Comparison of ENCODE assay signal across 19 cellular contexts in genomic region chr4:157664726-157665125, GRCh38.
DNase-seq lines count a peak whose midpoint lies in the region; ATAC-seq, FAIRE-seq and TF ChIP-seq lines count a peak whose summit lies in the region.
"Had no signal": no experiment of that assay in that cellular context is flagged by ENCODE, and none has a peak within 500 bp of the region (broad histone marks: within the 10 kb centered on the region; RNA-seq: fewer than 3 reads in every experiment).

No MANE protein-coding gene starts in this region.

- TF ChIP-seq RAD21 in HCT116 (IDR thresholded peaks at IDR 0.05; ENCODE audit: low read depth), result no peak

- peak overlapping the region; percentile 91 for H2AFZ ChIP-seq in HCT116 (ENCODE audit: low read depth, low read length, poor library complexity, severe bottlenecking)

- DNase-seq in HCT116 (ENCODE audit: low read depth, low spot score) (peak; percentile 6), adipocyte (ENCODE audit: low read depth) (peak; percentile 67), fibroblast of pulmonary artery (ENCODE audit: low read depth) (peak; percentile 60), urothelium cell line (ENCODE audit: low spot score) (peak; percentile 44), GM10248 (ENCODE audit: extremely low spot score) (no peak), SJCRH30 (no peak), UCSD-AML1 (lab: John Stamatoyannopoulos, UW; ENCODE audit: unreplicated experiment) (no peak)
- DNase-seq: activated CD4-positive, alpha-beta T cell treated with anti-CD3 and anti-CD28 coated beads, Interleukin-2, amount 10 ng/mL, durations not matched to agents 24 days and 14 days; activated T-cell treated with anti-CD3 and anti-CD28 coated beads, Interleukin-2, amount 50 U/mL, for 1 hour; CD8-positive, alpha-beta T cell; Karpas-422; left lung; NCI-H1930; NCI-H69; retina; T-helper 17 cell had no signal

- FAIRE-seq in urothelium cell line (lab: Jason Lieb, UNC), result no peak
- FAIRE-seq: G401.6 had no signal

- no peaks in the 10 kb centered on the region for H4K20me1 ChIP-seq in HCT116 (ENCODE audit: insufficient read depth)

- TF ChIP-seq CTCF in HCT116 (IDR thresholded peaks at IDR 0.05 in 2 of 3, conservative IDR thresholded peaks at IDR 0.05 in 1 of 3; ENCODE audit: borderline replicate concordance in 1 of 3, insufficient read depth in 1 of 3, low read depth in 2 of 3, low read length in 2 of 3), result no peak
- no peak for TF ChIP-seq CTCF in fibroblast of pulmonary artery (IDR thresholded peaks at IDR 0.05; ENCODE audit: low read length, missing control alignments)
- no peak for TF ChIP-seq CTCF in GM10248 (IDR thresholded peaks at IDR 0.05; ENCODE audit: control extremely low read depth, extremely low read depth, low read depth, missing control alignments)

- CTCF ChIA-PET in HCT116 (lab: Charles Lee) (no interaction called here), GM10248 (lab: Yijun Ruan, JAX) (interaction anchor here (1.0 kb wide), 1 partner anchor 8 kb away, joined by 3 read pairs; no protein-coding TSS in a partner anchor)

- H3K9me2 ChIP-seq in HCT116 (ENCODE audit: insufficient read depth), result no peaks in the 10 kb centered on the region

- TF ChIP-seq POLR2A in HCT116 (IDR thresholded peaks at IDR 0.05; ENCODE audit: borderline replicate concordance, extremely low read depth, insufficient read depth, insufficient read length), result no peak

- no peaks in the 10 kb centered on the region for H3K79me2 ChIP-seq in HCT116 (ENCODE audit: insufficient read depth, low read length)

- peak; percentile 47; the same call in 1 of the 2 replicates for ATAC-seq in HCT116
- ATAC-seq: CD8-positive, alpha-beta T cell; left lung; natural killer cell treated with Interleukin-12 subunit alpha and Interleukin-12 subunit beta and Interleukin-15 and Interleukin-18, amount 100 ng/mL, for 72 hours; Panc1; T-helper 17 cell had no signal

- H3K9me3 ChIP-seq in HCT116 (ENCODE audit: control insufficient read depth in 1 of 2, insufficient read depth in 1 of 2, low read depth in 1 of 2, low read length in 2 of 2) (no peaks in the 10 kb centered on the region), adipocyte (ENCODE audit: control insufficient read depth, low read length) (no peaks in the 10 kb centered on the region), SJCRH30 (replicated peaks) (no peaks in the 10 kb centered on the region)
- H3K9me3 ChIP-seq: left lung had no signal

- H3K27me3 ChIP-seq in HCT116 (ENCODE audit: insufficient read depth, low read length) (no peaks in the 10 kb centered on the region), adipocyte (replicated peaks; ENCODE audit: control insufficient read depth, insufficient read depth, low read length) (no peaks in the 10 kb centered on the region), SJCRH30 (no peaks in the 10 kb centered on the region)
- H3K27me3 ChIP-seq: left lung had no signal

- H3K4me1 ChIP-seq in HCT116 (ENCODE audit: control insufficient read depth in 1 of 2, insufficient read depth in 2 of 2, low read length in 2 of 2), result peaks cover 0 to 11% of the 10 kb centered on the region in 2 experiments; a peak in 2 of 4 replicates
- H3K4me1 ChIP-seq in adipocyte (ENCODE audit: control insufficient read depth, insufficient read depth, low read length), result peaks cover 14% of the 10 kb centered on the region
- H3K4me1 ChIP-seq in SJCRH30, result no peaks in the 10 kb centered on the region
- H3K4me1 ChIP-seq: left lung had no signal

- H3K27ac ChIP-seq in HCT116 (ENCODE audit: low read depth, low read length) (no peak overlapping the region), SJCRH30 (no peak overlapping the region)
- H3K27ac ChIP-seq: left lung had no signal

- H3K9ac ChIP-seq in HCT116 (ENCODE audit: low read length), result no peak overlapping the region
- H3K9ac ChIP-seq in adipocyte (ENCODE audit: low read length), result peak overlapping the region; percentile 54

- H3K4me3 ChIP-seq in HCT116 (replicated peaks in 1 of 2; ENCODE audit: low read depth in 1 of 2, low read length in 2 of 2) (no peak overlapping the region), adipocyte (ENCODE audit: low read length) (peak overlapping the region; percentile 52), fibroblast of pulmonary artery (replicated peaks; ENCODE audit: low read depth, low read length) (no peak overlapping the region), SJCRH30 (no peak overlapping the region)
- H3K4me3 ChIP-seq: left lung had no signal

- H3K36me3 ChIP-seq in HCT116 (ENCODE audit: control insufficient read depth in 1 of 2, insufficient read depth in 2 of 2, low read length in 2 of 2), result no peaks in the 10 kb centered on the region
- no peaks in the 10 kb centered on the region for H3K36me3 ChIP-seq in adipocyte (ENCODE audit: control insufficient read depth, insufficient read depth, low read length, severe bottlenecking)
- no peaks in the 10 kb centered on the region for H3K36me3 ChIP-seq in SJCRH30
- H3K36me3 ChIP-seq: left lung had no signal

- intact Hi-C loops in HCT116 (cut with micrococcal nuclease), result no loop called here

- H3K4me2 ChIP-seq in HCT116 (ENCODE audit: low read length), result peak overlapping the region; percentile 20; the same call in 1 of the 2 replicates

- POLR2A ChIA-PET in HCT116 (lab: Charles Lee) (no interaction called here), GM10248 (lab: Yijun Ruan, JAX) (no interaction called here)

- RAD21 ChIA-PET in HCT116 (lab: Charles Lee; ENCODE audit: low non-redundant PET in 1 of 2, low total read pairs in 2 of 2, uncharacterized antibody in 2 of 2, unreplicated experiment in 2 of 2), result no interaction called here

- no TSS peak for BruUV-seq in HCT116 (replicated peaks; lab: Mats Ljungman, UMichigan)

TF ChIP-seq in HCT116, 20 proteins besides CTCF, POLR2A, EP300 and RAD21:
- TF ChIP-seq, protein P1, sequence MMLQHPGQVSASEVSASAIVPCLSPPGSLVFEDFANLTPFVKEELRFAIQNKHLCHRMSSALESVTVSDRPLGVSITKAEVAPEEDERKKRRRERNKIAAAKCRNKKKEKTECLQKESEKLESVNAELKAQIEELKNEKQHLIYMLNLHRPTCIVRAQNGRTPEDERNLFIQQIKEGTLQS (IDR thresholded peaks at IDR 0.05), result no peak
- peak; percentile 37; the same call in 1 of the 2 replicates for TF ChIP-seq FOSL1 (IDR thresholded peaks at IDR 0.05; ENCODE audit: low read depth)

Comparison
In these comparisons a context has a peak if more than half of its experiments do, and no peak if none do; other contexts are left out.
1. DNase-seq: peak in HCT116 (single experiment), adipocyte (single experiment), fibroblast of pulmonary artery (single experiment) and urothelium cell line (single experiment); none in GM10248 (single experiment), SJCRH30 (0 of 2) and UCSD-AML1 (single experiment).